Comparison of ENCODE assay signal across 1 cellular context in the genomic region with DNA sequence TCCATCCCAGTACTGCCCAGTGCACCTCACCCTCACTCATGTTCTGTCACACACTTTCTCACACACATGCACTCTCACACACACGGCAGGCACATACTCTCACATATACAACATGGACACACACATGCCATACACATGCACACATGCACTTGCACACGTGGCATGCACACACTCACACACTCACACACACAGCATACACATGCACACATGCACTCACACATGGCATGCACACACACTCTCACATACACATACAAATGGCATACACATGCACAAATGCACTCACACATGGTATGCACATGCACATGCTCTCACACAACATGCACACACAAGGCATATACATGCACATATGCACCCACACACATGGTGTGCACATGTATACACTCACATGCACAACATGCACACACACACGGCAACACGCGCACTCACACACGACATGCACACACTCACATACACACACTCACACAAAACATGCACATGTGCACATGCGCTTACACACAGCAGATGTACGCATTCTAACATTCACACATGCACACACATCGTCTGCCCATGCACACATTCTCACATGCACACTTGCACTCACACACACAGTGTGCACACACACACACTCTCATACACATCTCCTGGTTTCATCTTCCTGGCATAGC.
TF ChIP-seq lines count a peak whose summit lies in the region.

No MANE protein-coding gene starts in this region.

TF ChIP-seq in K562, 482 proteins besides CTCF, POLR2A, EP300 and RAD21 (continued from another document):
- TF ChIP-seq, protein P1, sequence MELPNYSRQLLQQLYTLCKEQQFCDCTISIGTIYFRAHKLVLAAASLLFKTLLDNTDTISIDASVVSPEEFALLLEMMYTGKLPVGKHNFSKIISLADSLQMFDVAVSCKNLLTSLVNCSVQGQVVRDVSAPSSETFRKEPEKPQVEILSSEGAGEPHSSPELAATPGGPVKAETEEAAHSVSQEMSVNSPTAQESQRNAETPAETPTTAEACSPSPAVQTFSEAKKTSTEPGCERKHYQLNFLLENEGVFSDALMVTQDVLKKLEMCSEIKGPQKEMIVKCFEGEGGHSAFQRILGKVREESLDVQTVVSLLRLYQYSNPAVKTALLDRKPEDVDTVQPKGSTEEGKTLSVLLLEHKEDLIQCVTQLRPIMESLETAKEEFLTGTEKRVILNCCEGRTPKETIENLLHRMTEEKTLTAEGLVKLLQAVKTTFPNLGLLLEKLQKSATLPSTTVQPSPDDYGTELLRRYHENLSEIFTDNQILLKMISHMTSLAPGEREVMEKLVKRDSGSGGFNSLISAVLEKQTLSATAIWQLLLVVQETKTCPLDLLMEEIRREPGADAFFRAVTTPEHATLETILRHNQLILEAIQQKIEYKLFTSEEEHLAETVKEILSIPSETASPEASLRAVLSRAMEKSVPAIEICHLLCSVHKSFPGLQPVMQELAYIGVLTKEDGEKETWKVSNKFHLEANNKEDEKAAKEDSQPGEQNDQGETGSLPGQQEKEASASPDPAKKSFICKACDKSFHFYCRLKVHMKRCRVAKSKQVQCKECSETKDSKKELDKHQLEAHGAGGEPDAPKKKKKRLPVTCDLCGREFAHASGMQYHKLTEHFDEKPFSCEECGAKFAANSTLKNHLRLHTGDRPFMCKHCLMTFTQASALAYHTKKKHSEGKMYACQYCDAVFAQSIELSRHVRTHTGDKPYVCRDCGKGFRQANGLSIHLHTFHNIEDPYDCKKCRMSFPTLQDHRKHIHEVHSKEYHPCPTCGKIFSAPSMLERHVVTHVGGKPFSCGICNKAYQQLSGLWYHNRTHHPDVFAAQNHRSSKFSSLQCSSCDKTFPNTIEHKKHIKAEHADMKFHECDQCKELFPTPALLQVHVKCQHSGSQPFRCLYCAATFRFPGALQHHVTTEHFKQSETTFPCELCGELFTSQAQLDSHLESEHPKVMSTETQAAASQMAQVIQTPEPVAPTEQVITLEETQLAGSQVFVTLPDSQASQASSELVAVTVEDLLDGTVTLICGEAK (IDR thresholded peaks at IDR 0.05) = no peak
- TF ChIP-seq, protein P1 (CRISPR knock-in tag; IDR thresholded peaks at IDR 0.05) = no peak
- TF ChIP-seq NR2F6 (CRISPR knock-in tag; IDR thresholded peaks at IDR 0.05) (no peak), COPS2 (conservative IDR thresholded peaks at IDR 0.05) (no peak), ZNF561 (CRISPR knock-in tag; conservative IDR thresholded peaks at IDR 0.05) (no peak), NR3C1 (CRISPR knock-in tag; IDR thresholded peaks at IDR 0.05) (no peak)
